ENCODE assay signal across 21 cellular contexts in genomic region chr1:217091601-217092000, GRCh38.
"Had no signal": no experiment of that assay in that cellular context is flagged by ENCODE, and none has a peak within 500 bp of the region (broad histone marks: within the 10 kb centered on the region; RNA-seq: fewer than 3 reads in every experiment).

No MANE protein-coding gene starts in this region.

- H3K4me3 Mint-ChIP-seq: activated CD4-positive, alpha-beta memory T cell treated with anti-CD3 and anti-CD28 coated beads for 36 hours; activated naive CD4-positive, alpha-beta T cell treated with anti-CD3 and anti-CD28 coated beads for 36 hours; activated naive CD8-positive, alpha-beta T cell treated with anti-CD3 and anti-CD28 coated beads, Interleukin-2, amount 10 ng/mL, durations not matched to agents 7 days and 5 days; activated T-cell treated with anti-CD3 and anti-CD28 coated beads, Interleukin-2, amount 50 U/mL, for 72 hours; natural killer cell treated with Interleukin-12 subunit alpha and Interleukin-12 subunit beta and Interleukin-15 and Interleukin-18, amount 100 ng/mL, for 72 hours had no signal

- H3K9me3 Mint-ChIP-seq: activated CD4-positive, alpha-beta memory T cell treated with anti-CD3 and anti-CD28 coated beads for 36 hours; activated naive CD4-positive, alpha-beta T cell treated with anti-CD3 and anti-CD28 coated beads for 36 hours; activated naive CD8-positive, alpha-beta T cell treated with anti-CD3 and anti-CD28 coated beads, Interleukin-2, amount 10 ng/mL, durations not matched to agents 7 days and 5 days had no signal

- H3K27ac Mint-ChIP-seq: activated CD4-positive, alpha-beta memory T cell treated with anti-CD3 and anti-CD28 coated beads for 36 hours; activated naive CD4-positive, alpha-beta T cell treated with anti-CD3 and anti-CD28 coated beads for 36 hours; activated naive CD8-positive, alpha-beta T cell treated with anti-CD3 and anti-CD28 coated beads, Interleukin-2, amount 10 ng/mL, durations not matched to agents 7 days and 5 days; activated T-cell treated with anti-CD3 and anti-CD28 coated beads, Interleukin-2, amount 50 U/mL, for 72 hours; natural killer cell treated with Interleukin-12 subunit alpha and Interleukin-12 subunit beta and Interleukin-15 and Interleukin-18, amount 100 ng/mL, for 72 hours had no signal

- H3K4me1 ChIP-seq: left lung had no signal

- DNase-seq: activated CD4-positive, alpha-beta memory T cell treated with anti-CD3 and anti-CD28 coated beads for 36 hours; activated CD4-positive, alpha-beta T cell treated with anti-CD3 and anti-CD28 coated beads for 48 hours; activated effector memory CD4-positive, alpha-beta T cell treated with Interleukin-2 at 50 U/mL for 16 hours; activated naive CD4-positive, alpha-beta T cell treated with anti-CD3 and anti-CD28 coated beads for 36 hours; activated naive CD8-positive, alpha-beta T cell treated with anti-CD3 and anti-CD28 coated beads, Interleukin-2, amount 10 ng/mL, durations not matched to agents 7 days and 5 days; activated T-cell treated with anti-CD3 and anti-CD28 coated beads, Interleukin-2, amount 50 U/mL, for 72 hours; amygdala; caudate nucleus; effector memory CD4-positive, alpha-beta T cell; left lung; mammary epithelial cell; midbrain; nucleus accumbens; posterior cingulate gyrus; spleen; stimulated activated CD4-positive, alpha-beta T cell treated with anti-CD3 and anti-CD28 coated beads, Interleukin-4, amount 100 ng/mL, for 1 hour; stimulated activated naive CD4-positive, alpha-beta T cell treated with Interleukin-2 at 50 U/mL for 16 hours had no signal

- ATAC-seq: activated T-cell treated with anti-CD3 and anti-CD28 coated beads, Interleukin-2, amount 50 U/mL, for 72 hours; esophagus mucosa; left lung; natural killer cell treated with Interleukin-12 subunit alpha and Interleukin-12 subunit beta and Interleukin-15 and Interleukin-18, amount 100 ng/mL, for 72 hours; sciatic nerve; SK-N-SH treated with all-trans-retinoic acid at 6 μM for 48 hours had no signal

- H3K4me3 ChIP-seq: left lung, spleen had no signal

- H3K36me3 Mint-ChIP-seq: activated CD4-positive, alpha-beta memory T cell treated with anti-CD3 and anti-CD28 coated beads for 36 hours; activated naive CD8-positive, alpha-beta T cell treated with anti-CD3 and anti-CD28 coated beads, Interleukin-2, amount 10 ng/mL, durations not matched to agents 7 days and 5 days had no signal

- H3K36me3 ChIP-seq: left lung, spleen had no signal

- H3K4me1 Mint-ChIP-seq: activated naive CD8-positive, alpha-beta T cell treated with anti-CD3 and anti-CD28 coated beads, Interleukin-2, amount 10 ng/mL, durations not matched to agents 7 days and 5 days had no signal

- H3K27ac ChIP-seq: left lung, spleen had no signal

- H3K9me3 ChIP-seq: left lung, spleen had no signal
